Comparison of ENCODE assay signal across 8 cellular contexts in the genomic region with DNA sequence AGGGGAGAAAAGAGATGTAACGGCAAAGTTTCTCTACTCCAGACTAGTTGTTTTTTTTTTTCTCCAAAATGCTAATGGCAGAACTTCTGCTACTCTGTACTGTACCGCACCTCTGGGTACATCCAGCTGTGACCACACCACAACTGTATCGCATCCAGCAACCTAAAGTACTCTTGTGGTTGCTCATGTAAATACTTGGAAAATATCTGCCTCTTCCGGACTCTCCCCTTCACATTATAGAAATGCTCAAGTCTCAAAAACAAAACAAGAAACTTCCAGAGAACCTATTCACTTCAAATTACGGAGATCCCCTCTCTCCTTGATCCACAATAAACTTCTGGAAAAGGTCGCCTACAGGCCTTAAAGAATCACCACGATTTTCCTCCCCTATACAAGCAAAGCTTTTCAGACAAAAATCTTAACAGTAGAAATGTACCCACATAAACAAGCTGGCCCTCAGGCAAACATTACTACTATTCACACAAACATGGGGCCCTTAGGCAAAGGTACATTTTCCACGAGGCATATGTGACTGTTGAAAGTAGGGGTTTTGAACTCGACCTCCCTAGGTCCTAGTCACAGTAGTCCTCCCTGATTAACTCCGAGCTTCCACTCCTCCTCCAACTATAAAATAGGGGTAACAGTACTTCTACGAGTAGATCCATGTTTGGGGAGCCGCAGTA.
DNase-seq lines count a peak whose midpoint lies in the region; ATAC-seq and TF ChIP-seq lines count a peak whose summit lies in the region.

No MANE protein-coding gene starts in this region.

- no peaks in the 10 kb centered on the region for H3K27me3 ChIP-seq in left lung
- H3K27me3 ChIP-seq in testis: no peaks in the 10 kb centered on the region

- H3K9me3 ChIP-seq in left lung (no peaks in the 10 kb centered on the region), testis (no peaks in the 10 kb centered on the region)

- H3K4me1 ChIP-seq in left lung (peaks cover 30 to 71% of the 10 kb centered on the region in 2 donors), testis (peaks cover 48% of the 10 kb centered on the region)

- intact Hi-C loops in activated CD4-positive, alpha-beta T cell treated with anti-CD3 and anti-CD28 coated beads for 36 hours (cut with DNase I, micrococcal nuclease): loop anchor here (5.0 to 10.0 kb wide), 11 partner anchors 92 to 1880 kb away; partner anchors contain the start of genes AHCYL2 (in 1 of the 2), NRF1 (in 1 of the 2) and UBE2H (in 1 of the 2)
- intact Hi-C loops in left lung (cut with DNase I) (no loop called here), testis (cut with DNase I; ENCODE audit: low total_unique reads) (loop anchor here (10.0 kb wide), 2 partner anchors 210 to 400 kb away; no protein-coding TSS in a partner anchor)

- H3K4me3 ChIP-seq in left lung (peak overlapping the region; percentile 29 to 97), testis (peak overlapping the region; percentile 62 to 92)

- peak overlapping the region; percentile 74 for H3K4me3 Mint-ChIP-seq in activated CD4-positive, alpha-beta T cell treated with anti-CD3 and anti-CD28 coated beads for 36 hours

- H3K9me3 Mint-ChIP-seq in activated CD4-positive, alpha-beta T cell treated with anti-CD3 and anti-CD28 coated beads for 36 hours (ENCODE audit: low read depth): no peaks in the 10 kb centered on the region

- TF ChIP-seq POLR2A in testis (IDR thresholded peaks at IDR 0.05): no peak

- no peaks in the 10 kb centered on the region for H3K27me3 Mint-ChIP-seq in activated CD4-positive, alpha-beta T cell treated with anti-CD3 and anti-CD28 coated beads for 36 hours

- peak overlapping the region; percentile 75 for H3K27ac Mint-ChIP-seq in activated CD4-positive, alpha-beta T cell treated with anti-CD3 and anti-CD28 coated beads for 36 hours

- WGBS in testis, 2 donors: 11 to 17% methylated on average over 12 of the region's 12 CpGs

- peaks cover 31% of the 10 kb centered on the region for H3K36me3 Mint-ChIP-seq in activated CD4-positive, alpha-beta T cell treated with anti-CD3 and anti-CD28 coated beads for 36 hours (ENCODE audit: low read depth)

- CTCF ChIA-PET in activated CD4-positive, alpha-beta T cell treated with anti-CD3 and anti-CD28 coated beads for 36 hours (lab: Charles Lee): interaction anchor here (0.7 to 2.3 kb wide), 8 partner anchors 9 to 349 kb away, joined by 3 to 7 read pairs (median 4); no protein-coding TSS in a partner anchor

- ATAC-seq in activated CD4-positive, alpha-beta T cell treated with anti-CD3 and anti-CD28 coated beads for 36 hours: no peak
- no peak for ATAC-seq in left lung

- DNase-seq in activated CD4-positive, alpha-beta T cell treated with anti-CD3 and anti-CD28 coated beads for 36 hours: no peak
- DNase-seq in activated CD4-positive, alpha-beta T cell treated with anti-CD3 and anti-CD28 coated beads, Interleukin-2, amount 50 U/mL, for 4 hours: no peak
- DNase-seq in amniotic epithelial cell (ENCODE audit: low read depth) (peak; percentile 44), left lung (no peak), testis (no peak), NCI-H2227 (lab: John Stamatoyannopoulos, UW; ENCODE audit: unreplicated experiment) (no peak), NCI-H82 treated with DMSO at 0.1 percent for 48 hours (lab: John Stamatoyannopoulos, UW; ENCODE audit: unreplicated experiment) (no peak)
- no peak for DNase-seq in activated effector memory CD4-positive, alpha-beta T cell treated with Interleukin-2 at 50 U/mL for 16 hours

- TF ChIP-seq CTCF in left lung (IDR thresholded peaks at IDR 0.05) (no peak), testis (IDR thresholded peaks at IDR 0.05) (no peak)

- H3K27ac ChIP-seq in left lung (peak overlapping the region; percentile 78 to 89), testis (peak overlapping the region; percentile 95 to 99)

- POLR2A ChIA-PET in activated CD4-positive, alpha-beta T cell treated with anti-CD3 and anti-CD28 coated beads for 36 hours (lab: Charles Lee): interaction anchor here (0.5 to 3.0 kb wide), 6 partner anchors 9 to 166 kb away, joined by 3 to 9 read pairs (median 4); no protein-coding TSS in a partner anchor

- peaks cover 0 to 16% of the 10 kb centered on the region in 2 donors for H3K36me3 ChIP-seq in left lung
- no peaks in the 10 kb centered on the region for H3K36me3 ChIP-seq in testis (ENCODE audit: low read depth, missing control alignments)

- peaks cover 66% of the 10 kb centered on the region for H3K4me1 Mint-ChIP-seq in activated CD4-positive, alpha-beta T cell treated with anti-CD3 and anti-CD28 coated beads for 36 hours

Comparison
In these comparisons a context has a peak if more than half of its experiments do, and no peak if none do; other contexts are left out.
1. intact Hi-C loops: an anchor here in activated CD4-positive, alpha-beta T cell treated with anti-CD3 and anti-CD28 coated beads for 36 hours (5.0 to 10.0 kb wide) and testis (10.0 kb wide); none called in left lung.